1 cellular context compared by ENCODE assay signal in genomic region chr9:93292664-93293328, GRCh38.
A peak's percentile ranks its signal among the peaks of the same experiment; 100 is the strongest.
TF ChIP-seq lines count a peak whose summit lies in the region.

No MANE protein-coding gene starts in this region.

TF ChIP-seq in HepG2, 621 proteins besides CTCF, POLR2A, EP300 and RAD21 (continued from another document):
- TF ChIP-seq, protein P1, sequence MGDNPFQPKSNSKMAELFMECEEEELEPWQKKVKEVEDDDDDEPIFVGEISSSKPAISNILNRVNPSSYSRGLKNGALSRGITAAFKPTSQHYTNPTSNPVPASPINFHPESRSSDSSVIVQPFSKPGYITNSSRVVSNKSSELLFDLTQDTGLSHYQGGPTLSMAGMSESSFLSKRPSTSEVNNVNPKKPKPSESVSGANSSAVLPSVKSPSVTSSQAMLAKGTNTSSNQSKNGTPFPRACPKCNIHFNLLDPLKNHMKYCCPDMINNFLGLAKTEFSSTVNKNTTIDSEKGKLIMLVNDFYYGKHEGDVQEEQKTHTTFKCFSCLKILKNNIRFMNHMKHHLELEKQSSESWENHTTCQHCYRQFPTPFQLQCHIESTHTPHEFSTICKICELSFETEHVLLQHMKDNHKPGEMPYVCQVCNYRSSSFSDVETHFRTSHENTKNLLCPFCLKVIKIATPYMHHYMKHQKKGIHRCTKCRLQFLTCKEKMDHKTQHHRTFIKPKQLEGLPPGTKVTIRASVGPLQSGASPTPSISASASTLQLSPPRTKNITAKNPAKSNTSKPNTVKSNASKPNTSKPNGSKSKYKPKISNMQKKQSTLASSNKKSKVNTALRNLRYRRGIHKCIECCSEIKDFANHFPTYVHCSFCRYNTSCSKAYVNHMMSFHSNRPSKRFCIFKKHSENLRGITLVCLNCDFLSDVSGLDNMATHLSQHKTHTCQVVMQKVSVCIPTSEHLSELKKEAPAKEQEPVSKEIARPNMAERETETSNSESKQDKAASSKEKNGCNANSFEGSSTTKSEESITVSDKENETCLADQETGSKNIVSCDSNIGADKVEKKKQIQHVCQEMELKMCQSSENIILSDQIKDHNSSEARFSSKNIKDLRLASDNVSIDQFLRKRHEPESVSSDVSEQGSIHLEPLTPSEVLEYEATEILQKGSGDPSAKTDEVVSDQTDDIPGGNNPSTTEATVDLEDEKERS (CRISPR knock-in tag; IDR thresholded peaks at IDR 0.05), result no peak
- TF ChIP-seq SMYD3 (CRISPR knock-in tag; IDR thresholded peaks at IDR 0.05) (no peak), AGO2 (optimal IDR thresholded peaks at IDR 0.05; ENCODE audit: low read depth, low read length) (peak; percentile 34)
